In the genomic region with DNA sequence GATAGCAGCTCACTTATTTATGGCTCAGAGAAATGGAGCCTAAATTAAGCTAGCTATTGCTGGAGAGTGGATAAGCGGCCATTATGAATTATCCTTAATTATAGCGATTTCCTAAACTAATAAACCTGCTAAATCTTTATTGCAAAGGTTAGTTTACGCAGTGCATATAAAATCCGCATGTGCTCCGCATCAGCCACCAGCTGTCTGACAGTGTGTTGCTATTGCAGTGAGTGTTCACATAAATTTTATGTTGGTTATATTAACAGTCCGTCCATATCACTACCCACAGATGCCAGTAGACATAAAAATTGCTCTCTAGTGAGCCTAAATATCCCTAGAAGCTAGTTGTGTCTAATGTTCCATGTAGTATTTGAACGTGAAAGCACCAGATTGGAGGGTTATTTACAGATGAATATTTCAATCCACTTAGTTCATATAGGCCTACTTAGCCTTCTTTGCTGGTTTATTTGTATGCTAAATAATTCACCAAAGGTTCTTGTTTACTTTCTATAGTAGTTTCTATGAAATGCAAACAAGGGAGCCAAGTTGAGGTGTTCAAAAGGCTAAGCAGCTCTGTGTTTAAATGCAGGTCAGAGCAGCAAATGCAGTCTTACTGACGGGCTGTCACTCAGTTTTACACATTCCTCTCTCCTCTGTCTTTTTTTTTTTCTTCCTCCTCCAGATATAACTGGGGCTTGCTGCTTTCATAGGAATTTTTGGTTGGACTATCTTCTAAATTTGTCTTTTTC, we compare ENCODE assay signal across 1 cellular context.
TF ChIP-seq lines count a peak whose summit lies in the region.

No MANE protein-coding gene starts in this region.

TF ChIP-seq in HepG2, 621 proteins besides CTCF, POLR2A, EP300 and RAD21 (continued from another document and continues in another):
- TF ChIP-seq, protein P1, sequence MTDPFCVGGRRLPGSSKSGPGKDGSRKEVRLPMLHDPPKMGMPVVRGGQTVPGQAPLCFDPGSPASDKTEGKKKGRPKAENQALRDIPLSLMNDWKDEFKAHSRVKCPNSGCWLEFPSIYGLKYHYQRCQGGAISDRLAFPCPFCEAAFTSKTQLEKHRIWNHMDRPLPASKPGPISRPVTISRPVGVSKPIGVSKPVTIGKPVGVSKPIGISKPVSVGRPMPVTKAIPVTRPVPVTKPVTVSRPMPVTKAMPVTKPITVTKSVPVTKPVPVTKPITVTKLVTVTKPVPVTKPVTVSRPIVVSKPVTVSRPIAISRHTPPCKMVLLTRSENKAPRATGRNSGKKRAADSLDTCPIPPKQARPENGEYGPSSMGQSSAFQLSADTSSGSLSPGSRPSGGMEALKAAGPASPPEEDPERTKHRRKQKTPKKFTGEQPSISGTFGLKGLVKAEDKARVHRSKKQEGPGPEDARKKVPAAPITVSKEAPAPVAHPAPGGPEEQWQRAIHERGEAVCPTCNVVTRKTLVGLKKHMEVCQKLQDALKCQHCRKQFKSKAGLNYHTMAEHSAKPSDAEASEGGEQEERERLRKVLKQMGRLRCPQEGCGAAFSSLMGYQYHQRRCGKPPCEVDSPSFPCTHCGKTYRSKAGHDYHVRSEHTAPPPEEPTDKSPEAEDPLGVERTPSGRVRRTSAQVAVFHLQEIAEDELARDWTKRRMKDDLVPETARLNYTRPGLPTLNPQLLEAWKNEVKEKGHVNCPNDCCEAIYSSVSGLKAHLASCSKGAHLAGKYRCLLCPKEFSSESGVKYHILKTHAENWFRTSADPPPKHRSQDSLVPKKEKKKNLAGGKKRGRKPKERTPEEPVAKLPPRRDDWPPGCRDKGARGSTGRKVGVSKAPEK (CRISPR knock-in tag; IDR thresholded peaks at IDR 0.05; ENCODE audit: borderline replicate concordance), result no peak
- TF ChIP-seq, protein P2, sequence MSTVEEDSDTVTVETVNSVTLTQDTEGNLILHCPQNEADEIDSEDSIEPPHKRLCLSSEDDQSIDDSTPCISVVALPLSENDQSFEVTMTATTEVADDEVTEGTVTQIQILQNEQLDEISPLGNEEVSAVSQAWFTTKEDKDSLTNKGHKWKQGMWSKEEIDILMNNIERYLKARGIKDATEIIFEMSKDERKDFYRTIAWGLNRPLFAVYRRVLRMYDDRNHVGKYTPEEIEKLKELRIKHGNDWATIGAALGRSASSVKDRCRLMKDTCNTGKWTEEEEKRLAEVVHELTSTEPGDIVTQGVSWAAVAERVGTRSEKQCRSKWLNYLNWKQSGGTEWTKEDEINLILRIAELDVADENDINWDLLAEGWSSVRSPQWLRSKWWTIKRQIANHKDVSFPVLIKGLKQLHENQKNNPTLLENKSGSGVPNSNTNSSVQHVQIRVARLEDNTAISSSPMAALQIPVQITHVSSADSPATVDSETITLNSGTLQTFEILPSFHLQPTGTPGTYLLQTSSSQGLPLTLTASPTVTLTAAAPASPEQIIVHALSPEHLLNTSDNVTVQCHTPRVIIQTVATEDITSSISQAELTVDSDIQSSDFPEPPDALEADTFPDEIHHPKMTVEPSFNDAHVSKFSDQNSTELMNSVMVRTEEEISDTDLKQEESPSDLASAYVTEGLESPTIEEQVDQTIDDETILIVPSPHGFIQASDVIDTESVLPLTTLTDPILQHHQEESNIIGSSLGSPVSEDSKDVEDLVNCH (CRISPR knock-in tag; IDR thresholded peaks at IDR 0.05), result no peak
- TF ChIP-seq ZBTB7A (CRISPR knock-in tag; IDR thresholded peaks at IDR 0.05) (no peak), ISX (CRISPR knock-in tag; conservative IDR thresholded peaks at IDR 0.05) (no peak), SUZ12 (IDR thresholded peaks at IDR 0.05; ENCODE audit: low read depth, low read length) (no peak), ZNF460 (CRISPR knock-in tag; IDR thresholded peaks at IDR 0.05; ENCODE audit: borderline replicate concordance) (no peak), ZNF530 (CRISPR knock-in tag; IDR thresholded peaks at IDR 0.05; ENCODE audit: low read depth) (no peak), SAP130 (CRISPR knock-in tag; IDR thresholded peaks at IDR 0.05; ENCODE audit: low read depth) (peak; percentile 15; the same call in 1 of the 2 replicates), THAP11 (CRISPR knock-in tag; IDR thresholded peaks at IDR 0.05) (0 out of 2 replicates have a peak, but pooled peaks have one; percentile 9), ZNF816 (CRISPR knock-in tag; IDR thresholded peaks at IDR 0.05; ENCODE audit: borderline replicate concordance) (no peak), FOXA1 (IDR thresholded peaks at IDR 0.05) (peak; percentile 45; the same call in 1 of the 2 replicates), FOXA1 (CRISPR knock-in tag; IDR thresholded peaks at IDR 0.05) (peak; percentile 65), ZNF780A (CRISPR knock-in tag; IDR thresholded peaks at IDR 0.05) (no peak), NCOA1 (CRISPR knock-in tag; IDR thresholded peaks at IDR 0.05) (no peak), REPIN1 (CRISPR knock-in tag; IDR thresholded peaks at IDR 0.05; ENCODE audit: borderline replicate concordance, low read depth) (no peak), CREM (IDR thresholded peaks at IDR 0.05) (peak; percentile 27; the same call in 1 of the 2 replicates), CREM (CRISPR knock-in tag; IDR thresholded peaks at IDR 0.05) (no peak), TAF15 (IDR thresholded peaks at IDR 0.05; ENCODE audit: low read depth, low read length, poor library complexity, severe bottlenecking) (no peak), TCF7 (IDR thresholded peaks at IDR 0.05; ENCODE audit: low read depth) (peak; percentile 30; the same call in 1 of the 2 replicates), HMG20A (CRISPR knock-in tag; IDR thresholded peaks at IDR 0.05; ENCODE audit: borderline replicate concordance) (no peak), NKX3-1 (CRISPR knock-in tag; IDR thresholded peaks at IDR 0.05) (no peak), GATA4 (IDR thresholded peaks at IDR 0.05; ENCODE audit: borderline replicate concordance, low read depth) (no peak), ZNF737 (CRISPR knock-in tag; IDR thresholded peaks at IDR 0.05; ENCODE audit: borderline replicate concordance) (no peak), TOE1 (CRISPR knock-in tag; IDR thresholded peaks at IDR 0.05) (no peak), CBX2 (IDR thresholded peaks at IDR 0.05; ENCODE audit: low read depth, low read length) (no peak), CBX2 (CRISPR knock-in tag; IDR thresholded peaks at IDR 0.05; ENCODE audit: low read depth) (no peak), MAFK (conservative IDR thresholded peaks at IDR 0.05 in 1 of 2, IDR thresholded peaks at IDR 0.05 in 1 of 2; ENCODE audit: low read length in 2 of 2) (no peak), RBFOX2 (IDR thresholded peaks at IDR 0.05; ENCODE audit: low read depth, low read length) (no peak), KDM6A (CRISPR knock-in tag; IDR thresholded peaks at IDR 0.05; ENCODE audit: low read depth) (no peak), CC2D1A (CRISPR knock-in tag; IDR thresholded peaks at IDR 0.05) (no peak), NFKBIZ (CRISPR knock-in tag; IDR thresholded peaks at IDR 0.05) (no peak), SP1 (IDR thresholded peaks at IDR 0.05) (no peak), SP1 (CRISPR knock-in tag; IDR thresholded peaks at IDR 0.05) (no peak), PLRG1 (conservative IDR thresholded peaks at IDR 0.05) (no peak), NONO (IDR thresholded peaks at IDR 0.05) (no peak), NONO (CRISPR knock-in tag; conservative IDR thresholded peaks at IDR 0.05) (no peak), SMYD3 (CRISPR knock-in tag; IDR thresholded peaks at IDR 0.05) (0 out of 2 replicates have a peak, but pooled peaks have one; percentile 50), GATAD1 (CRISPR knock-in tag; IDR thresholded peaks at IDR 0.05) (no peak), ZNF720 (CRISPR knock-in tag; IDR thresholded peaks at IDR 0.05) (no peak), ZBTB1 (CRISPR knock-in tag; IDR thresholded peaks at IDR 0.05; ENCODE audit: borderline replicate concordance) (no peak), RXRB (CRISPR knock-in tag; IDR thresholded peaks at IDR 0.05; ENCODE audit: borderline replicate concordance) (no peak), JDP2 (CRISPR knock-in tag; IDR thresholded peaks at IDR 0.05; ENCODE audit: borderline replicate concordance) (no peak), ZNF180 (CRISPR knock-in tag; IDR thresholded peaks at IDR 0.05; ENCODE audit: borderline replicate concordance, low read depth) (no peak)
- TF ChIP-seq, protein P3, sequence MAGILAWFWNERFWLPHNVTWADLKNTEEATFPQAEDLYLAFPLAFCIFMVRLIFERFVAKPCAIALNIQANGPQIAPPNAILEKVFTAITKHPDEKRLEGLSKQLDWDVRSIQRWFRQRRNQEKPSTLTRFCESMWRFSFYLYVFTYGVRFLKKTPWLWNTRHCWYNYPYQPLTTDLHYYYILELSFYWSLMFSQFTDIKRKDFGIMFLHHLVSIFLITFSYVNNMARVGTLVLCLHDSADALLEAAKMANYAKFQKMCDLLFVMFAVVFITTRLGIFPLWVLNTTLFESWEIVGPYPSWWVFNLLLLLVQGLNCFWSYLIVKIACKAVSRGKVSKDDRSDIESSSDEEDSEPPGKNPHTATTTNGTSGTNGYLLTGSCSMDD (CRISPR knock-in tag; IDR thresholded peaks at IDR 0.05), result no peak
- TF ChIP-seq, protein P4, sequence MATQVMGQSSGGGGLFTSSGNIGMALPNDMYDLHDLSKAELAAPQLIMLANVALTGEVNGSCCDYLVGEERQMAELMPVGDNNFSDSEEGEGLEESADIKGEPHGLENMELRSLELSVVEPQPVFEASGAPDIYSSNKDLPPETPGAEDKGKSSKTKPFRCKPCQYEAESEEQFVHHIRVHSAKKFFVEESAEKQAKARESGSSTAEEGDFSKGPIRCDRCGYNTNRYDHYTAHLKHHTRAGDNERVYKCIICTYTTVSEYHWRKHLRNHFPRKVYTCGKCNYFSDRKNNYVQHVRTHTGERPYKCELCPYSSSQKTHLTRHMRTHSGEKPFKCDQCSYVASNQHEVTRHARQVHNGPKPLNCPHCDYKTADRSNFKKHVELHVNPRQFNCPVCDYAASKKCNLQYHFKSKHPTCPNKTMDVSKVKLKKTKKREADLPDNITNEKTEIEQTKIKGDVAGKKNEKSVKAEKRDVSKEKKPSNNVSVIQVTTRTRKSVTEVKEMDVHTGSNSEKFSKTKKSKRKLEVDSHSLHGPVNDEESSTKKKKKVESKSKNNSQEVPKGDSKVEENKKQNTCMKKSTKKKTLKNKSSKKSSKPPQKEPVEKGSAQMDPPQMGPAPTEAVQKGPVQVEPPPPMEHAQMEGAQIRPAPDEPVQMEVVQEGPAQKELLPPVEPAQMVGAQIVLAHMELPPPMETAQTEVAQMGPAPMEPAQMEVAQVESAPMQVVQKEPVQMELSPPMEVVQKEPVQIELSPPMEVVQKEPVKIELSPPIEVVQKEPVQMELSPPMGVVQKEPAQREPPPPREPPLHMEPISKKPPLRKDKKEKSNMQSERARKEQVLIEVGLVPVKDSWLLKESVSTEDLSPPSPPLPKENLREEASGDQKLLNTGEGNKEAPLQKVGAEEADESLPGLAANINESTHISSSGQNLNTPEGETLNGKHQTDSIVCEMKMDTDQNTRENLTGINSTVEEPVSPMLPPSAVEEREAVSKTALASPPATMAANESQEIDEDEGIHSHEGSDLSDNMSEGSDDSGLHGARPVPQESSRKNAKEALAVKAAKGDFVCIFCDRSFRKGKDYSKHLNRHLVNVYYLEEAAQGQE (IDR thresholded peaks at IDR 0.05; ENCODE audit: borderline replicate concordance in 1 of 2, low read depth in 1 of 2, low read length in 2 of 2), result 0 out of 4 replicates have a peak, but pooled peaks of 1 of the 2 experiments have one; percentile 19
- TF ChIP-seq, protein P5, sequence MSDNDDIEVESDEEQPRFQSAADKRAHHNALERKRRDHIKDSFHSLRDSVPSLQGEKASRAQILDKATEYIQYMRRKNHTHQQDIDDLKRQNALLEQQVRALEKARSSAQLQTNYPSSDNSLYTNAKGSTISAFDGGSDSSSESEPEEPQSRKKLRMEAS (IDR thresholded peaks at IDR 0.05), result no peak
- TF ChIP-seq, protein P6, sequence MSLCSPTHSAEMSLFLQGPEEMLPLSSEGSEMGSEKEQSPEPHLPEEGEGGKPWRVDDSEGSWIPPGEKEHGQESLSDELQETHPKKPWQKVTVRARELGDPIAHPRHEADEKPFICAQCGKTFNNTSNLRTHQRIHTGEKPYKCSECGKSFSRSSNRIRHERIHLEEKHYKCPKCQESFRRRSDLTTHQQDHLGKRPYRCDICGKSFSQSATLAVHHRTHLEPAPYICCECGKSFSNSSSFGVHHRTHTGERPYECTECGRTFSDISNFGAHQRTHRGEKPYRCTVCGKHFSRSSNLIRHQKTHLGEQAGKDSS (CRISPR knock-in tag; IDR thresholded peaks at IDR 0.05; ENCODE audit: borderline replicate concordance, low read depth), result no peak
- TF ChIP-seq, protein P7, sequence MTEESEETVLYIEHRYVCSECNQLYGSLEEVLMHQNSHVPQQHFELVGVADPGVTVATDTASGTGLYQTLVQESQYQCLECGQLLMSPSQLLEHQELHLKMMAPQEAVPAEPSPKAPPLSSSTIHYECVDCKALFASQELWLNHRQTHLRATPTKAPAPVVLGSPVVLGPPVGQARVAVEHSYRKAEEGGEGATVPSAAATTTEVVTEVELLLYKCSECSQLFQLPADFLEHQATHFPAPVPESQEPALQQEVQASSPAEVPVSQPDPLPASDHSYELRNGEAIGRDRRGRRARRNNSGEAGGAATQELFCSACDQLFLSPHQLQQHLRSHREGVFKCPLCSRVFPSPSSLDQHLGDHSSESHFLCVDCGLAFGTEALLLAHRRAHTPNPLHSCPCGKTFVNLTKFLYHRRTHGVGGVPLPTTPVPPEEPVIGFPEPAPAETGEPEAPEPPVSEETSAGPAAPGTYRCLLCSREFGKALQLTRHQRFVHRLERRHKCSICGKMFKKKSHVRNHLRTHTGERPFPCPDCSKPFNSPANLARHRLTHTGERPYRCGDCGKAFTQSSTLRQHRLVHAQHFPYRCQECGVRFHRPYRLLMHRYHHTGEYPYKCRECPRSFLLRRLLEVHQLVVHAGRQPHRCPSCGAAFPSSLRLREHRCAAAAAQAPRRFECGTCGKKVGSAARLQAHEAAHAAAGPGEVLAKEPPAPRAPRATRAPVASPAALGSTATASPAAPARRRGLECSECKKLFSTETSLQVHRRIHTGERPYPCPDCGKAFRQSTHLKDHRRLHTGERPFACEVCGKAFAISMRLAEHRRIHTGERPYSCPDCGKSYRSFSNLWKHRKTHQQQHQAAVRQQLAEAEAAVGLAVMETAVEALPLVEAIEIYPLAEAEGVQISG (CRISPR knock-in tag; IDR thresholded peaks at IDR 0.05), result no peak
- TF ChIP-seq, protein P8, sequence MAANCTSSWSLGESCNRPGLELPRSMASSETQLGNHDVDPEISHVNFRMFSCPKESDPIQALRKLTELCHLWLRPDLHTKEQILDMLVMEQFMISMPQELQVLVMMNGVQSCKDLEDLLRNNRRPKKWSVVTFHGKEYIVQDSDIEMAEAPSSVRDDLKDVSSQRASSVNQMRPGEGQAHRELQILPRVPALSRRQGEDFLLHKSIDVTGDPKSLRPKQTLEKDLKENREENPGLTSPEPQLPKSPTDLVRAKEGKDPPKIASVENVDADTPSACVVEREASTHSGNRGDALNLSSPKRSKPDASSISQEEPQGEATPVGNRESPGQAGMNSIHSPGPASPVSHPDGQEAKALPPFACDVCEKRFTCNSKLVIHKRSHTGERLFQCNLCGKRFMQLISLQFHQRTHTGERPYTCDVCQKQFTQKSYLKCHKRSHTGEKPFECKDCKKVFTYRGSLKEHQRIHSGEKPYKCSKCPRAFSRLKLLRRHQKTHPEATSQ (CRISPR knock-in tag; IDR thresholded peaks at IDR 0.05; ENCODE audit: borderline replicate concordance), result peak; percentile 62; the same call in 1 of the 2 replicates
- TF ChIP-seq, protein P9, sequence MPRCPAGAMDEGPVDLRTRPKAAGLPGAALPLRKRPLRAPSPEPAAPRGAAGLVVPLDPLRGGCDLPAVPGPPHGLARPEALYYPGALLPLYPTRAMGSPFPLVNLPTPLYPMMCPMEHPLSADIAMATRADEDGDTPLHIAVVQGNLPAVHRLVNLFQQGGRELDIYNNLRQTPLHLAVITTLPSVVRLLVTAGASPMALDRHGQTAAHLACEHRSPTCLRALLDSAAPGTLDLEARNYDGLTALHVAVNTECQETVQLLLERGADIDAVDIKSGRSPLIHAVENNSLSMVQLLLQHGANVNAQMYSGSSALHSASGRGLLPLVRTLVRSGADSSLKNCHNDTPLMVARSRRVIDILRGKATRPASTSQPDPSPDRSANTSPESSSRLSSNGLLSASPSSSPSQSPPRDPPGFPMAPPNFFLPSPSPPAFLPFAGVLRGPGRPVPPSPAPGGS (CRISPR knock-in tag; IDR thresholded peaks at IDR 0.05), result no peak
